In genomic region chr10:60359066-60359465, GRCh38 we compare ENCODE assay signal across 27 cellular contexts.
"Had no signal": no experiment of that assay in that cellular context is flagged by ENCODE, and none has a peak within 500 bp of the region (broad histone marks: within the 10 kb centered on the region; RNA-seq: fewer than 3 reads in every experiment).

No MANE protein-coding gene starts in this region.

- H3K9me3 ChIP-seq: breast epithelium, colonic mucosa, MG63, Peyer's patch, SJCRH30, SK-N-SH had no signal

- DNase-seq: activated CD4-positive, alpha-beta T cell treated with anti-CD3 and anti-CD28 coated beads, Interleukin-2, amount 50 U/mL, for 1 hour; activated CD4-positive, CD25-positive, alpha-beta regulatory T cell; activated CD8-positive, alpha-beta memory T cell treated with anti-CD3 and anti-CD28 coated beads, Interleukin-2, amount 50 U/mL, for 48 hours; activated CD8-positive, alpha-beta T cell treated with anti-CD3 and anti-CD28 coated beads, Interleukin-2, amount 10 ng/mL, durations not matched to agents 7 days and 5 days; activated effector memory CD4-positive, alpha-beta T cell treated with Interleukin-2 at 50 U/mL for 16 hours; activated naive CD4-positive, alpha-beta T cell; activated T-cell treated with anti-CD3 and anti-CD28 coated beads, Interleukin-2, amount 50 U/mL, for 1 hour; aorta; caudate nucleus; colonic mucosa; MG63; MV-4-11; NCI-H1092 treated with DMSO at 0.1 percent for 48 hours; NCI-H1417 treated with DMSO at 0.1 percent for 48 hours; NCI-H1694; NCI-H2029; NCI-H2107; NCI-H510A treated with DMSO at 0.1 percent for 48 hours; NCI-H774; Peyer's patch; Right ventricle myocardium superior; SK-N-SH had no signal

- H3K36me3 ChIP-seq: breast epithelium, colonic mucosa, MG63, Peyer's patch, SJCRH30 had no signal

- ATAC-seq: activated CD8-positive, alpha-beta T cell treated with anti-CD3 and anti-CD28 coated beads, Interleukin-2, amount 10 ng/mL, durations not matched to agents 7 days and 5 days had no signal

- H3K4me3 ChIP-seq: breast epithelium, colonic mucosa, MG63, Peyer's patch, SJCRH30 had no signal

- H3K27me3 ChIP-seq: breast epithelium, colonic mucosa, MG63, Peyer's patch, SJCRH30 had no signal

- H3K4me2 ChIP-seq: KMS-11, SK-N-SH had no signal

- H3K9me2 ChIP-seq: SK-N-SH had no signal

- H3K9ac ChIP-seq: KMS-11, SK-N-SH had no signal

- H3K27ac ChIP-seq: breast epithelium, colonic mucosa, KMS-11, Peyer's patch, RWPE1, SJCRH30, VCaP had no signal

- H3K4me1 ChIP-seq: breast epithelium, colonic mucosa, Peyer's patch, SJCRH30 had no signal
